1 cellular context compared by ENCODE assay signal in genomic region chr6:85405175-85405852, GRCh38.
A peak's percentile ranks its signal among the peaks of the same experiment; 100 is the strongest.
TF ChIP-seq lines count a peak whose summit lies in the region.

No MANE protein-coding gene starts in this region.

TF ChIP-seq in HepG2, 621 proteins besides CTCF, POLR2A, EP300 and RAD21 (continued from another document and continues in another):
- peak in 1 of 2 experiments; percentile 48; a peak in 2 of 4 replicates for TF ChIP-seq HMGXB4 (CRISPR knock-in tag; IDR thresholded peaks at IDR 0.05; ENCODE audit: borderline replicate concordance in 1 of 2, low read depth in 1 of 2)
- no peak for TF ChIP-seq ZKSCAN1 (IDR thresholded peaks at IDR 0.05; ENCODE audit: low read length)
- TF ChIP-seq MBNL3 (CRISPR knock-in tag; conservative IDR thresholded peaks at IDR 0.05) = no peak
- 0 out of 2 replicates have a peak, but pooled peaks have one; percentile 17 for TF ChIP-seq ZNF317 (CRISPR knock-in tag; IDR thresholded peaks at IDR 0.05)
- TF ChIP-seq CEBPZ (IDR thresholded peaks at IDR 0.05; ENCODE audit: low read length) = no peak
- TF ChIP-seq ZNF570 (CRISPR knock-in tag; IDR thresholded peaks at IDR 0.05; ENCODE audit: borderline replicate concordance) = no peak
- TF ChIP-seq ZNF512 (CRISPR knock-in tag; IDR thresholded peaks at IDR 0.05) = no peak
- TF ChIP-seq SOX5 (CRISPR knock-in tag; IDR thresholded peaks at IDR 0.05; ENCODE audit: borderline replicate concordance) = peak; percentile 96
- TF ChIP-seq RBM39 (IDR thresholded peaks at IDR 0.05; ENCODE audit: low read depth, low read length, poor library complexity, severe bottlenecking) = no peak
- TF ChIP-seq ZNF816 (CRISPR knock-in tag; IDR thresholded peaks at IDR 0.05; ENCODE audit: borderline replicate concordance) = no peak
- no peak for TF ChIP-seq GPN1 (CRISPR knock-in tag; IDR thresholded peaks at IDR 0.05; ENCODE audit: borderline replicate concordance)
- TF ChIP-seq ZNF431 (CRISPR knock-in tag; IDR thresholded peaks at IDR 0.05; ENCODE audit: borderline replicate concordance, low read depth) = peak; percentile 29; the same call in 1 of the 2 replicates
- no peak for TF ChIP-seq ETS1 (CRISPR knock-in tag; IDR thresholded peaks at IDR 0.05)
- TF ChIP-seq ZC3H13 (CRISPR knock-in tag; IDR thresholded peaks at IDR 0.05) = no peak
- TF ChIP-seq AKNA (CRISPR knock-in tag; IDR thresholded peaks at IDR 0.05; ENCODE audit: borderline replicate concordance) = no peak
- TF ChIP-seq ZNF354B (CRISPR knock-in tag; IDR thresholded peaks at IDR 0.05) = no peak
- peak; percentile 29; the same call in 1 of the 2 replicates for TF ChIP-seq ZKSCAN8 (CRISPR knock-in tag; IDR thresholded peaks at IDR 0.05; ENCODE audit: borderline replicate concordance)
- TF ChIP-seq SATB2 (CRISPR knock-in tag; IDR thresholded peaks at IDR 0.05) = no peak
- TF ChIP-seq ZNF280B (CRISPR knock-in tag; IDR thresholded peaks at IDR 0.05; ENCODE audit: borderline replicate concordance) = no peak
- no peak for TF ChIP-seq ZNF709 (CRISPR knock-in tag; IDR thresholded peaks at IDR 0.05)
- no peak; the same call in 1 of the 2 replicates for TF ChIP-seq RCOR2 (CRISPR knock-in tag; IDR thresholded peaks at IDR 0.05)
- no peak for TF ChIP-seq ZBTB39 (CRISPR knock-in tag; IDR thresholded peaks at IDR 0.05)
- TF ChIP-seq ZNF343 (CRISPR knock-in tag; IDR thresholded peaks at IDR 0.05) = no peak
- TF ChIP-seq POLR2AphosphoS2 (IDR thresholded peaks at IDR 0.05; ENCODE audit: low read depth, low read length) = no peak
- no peak for TF ChIP-seq ONECUT2 (CRISPR knock-in tag; IDR thresholded peaks at IDR 0.05)
- no peak for TF ChIP-seq ZNF207 (IDR thresholded peaks at IDR 0.05; ENCODE audit: borderline replicate concordance)
- no peak for TF ChIP-seq ZNF784 (CRISPR knock-in tag; IDR thresholded peaks at IDR 0.05; ENCODE audit: borderline replicate concordance)
- no peak for TF ChIP-seq PREB (CRISPR knock-in tag; IDR thresholded peaks at IDR 0.05)
- peak; percentile 49 for TF ChIP-seq MAX (IDR thresholded peaks at IDR 0.05)
- TF ChIP-seq PAX8 (CRISPR knock-in tag; IDR thresholded peaks at IDR 0.05; ENCODE audit: borderline replicate concordance) = no peak
- no peak for TF ChIP-seq ZNF768 (CRISPR knock-in tag; IDR thresholded peaks at IDR 0.05)
- peak; percentile 47; the same call in 1 of the 2 replicates for TF ChIP-seq ZNF574 (CRISPR knock-in tag; IDR thresholded peaks at IDR 0.05)
